ENCODE assay signal across 28 cellular contexts in genomic region chr5:107766439-107766838, GRCh38.
"Had no signal": no experiment of that assay in that cellular context is flagged by ENCODE, and none has a peak within 500 bp of the region (broad histone marks: within the 10 kb centered on the region; RNA-seq: fewer than 3 reads in every experiment).

No MANE protein-coding gene starts in this region.

- H3K4me1 ChIP-seq: esophagus muscularis mucosa, foreskin keratinocyte, gastroesophageal sphincter, heart left ventricle, left lung, pancreas, right lobe of liver, vagina had no signal

- DNase-seq: dorsolateral prefrontal cortex; effector CD4-positive, alpha-beta T cell; foreskin keratinocyte; heart left ventricle; hypothalamus; immature natural killer cell; islet precursor cell; kidney glomerular epithelial cell; left lung; mesenchymal stem cell; midbrain; naive thymus-derived CD8-positive, alpha-beta T cell; nephron progenitor cell; pancreas; right lobe of liver; stimulated activated CD4-positive, alpha-beta T cell treated with anti-CD3 and anti-CD28 coated beads, Interleukin-12 subunit alpha, Interleukin-12 subunit beta, amount 100 ng/mL, for 4 hours; stimulated activated CD4-positive, alpha-beta T cell treated with anti-CD3 and anti-CD28 coated beads, Interleukin-1b, Interleukin-23, amount 100 ng/mL, for 48 hours; stimulated activated CD4-positive, alpha-beta T cell treated with anti-CD3 and anti-CD28 coated beads, Interleukin-4, amount 100 ng/mL, for 1 hour; stimulated activated naive CD4-positive, alpha-beta T cell treated with Interleukin-2 at 50 U/mL for 16 hours; stomach; thyroid gland; trophoblast cell had no signal

- H3K4me3 ChIP-seq: dorsolateral prefrontal cortex, esophagus muscularis mucosa, gastroesophageal sphincter, heart left ventricle, left lung, pancreas, right lobe of liver, smooth muscle cell, stomach, thyroid gland, vagina had no signal

- H3K9me3 ChIP-seq: esophagus muscularis mucosa, gastroesophageal sphincter, heart left ventricle, left lung, neutrophil, pancreas, right lobe of liver, stomach, thyroid gland, vagina had no signal

- ATAC-seq: foreskin keratinocyte; gastroesophageal sphincter; heart left ventricle; left lung; naive thymus-derived CD8-positive, alpha-beta T cell; pancreas; stimulated activated effector memory CD8-positive, alpha-beta T cell treated with anti-CD3 and anti-CD28 coated beads, Interleukin-12 subunit alpha, Interleukin-12 subunit beta, amount 100 ng/mL, for 72 hours had no signal

- H3K36me3 ChIP-seq: esophagus muscularis mucosa, gastroesophageal sphincter, heart left ventricle, left lung, neutrophil, pancreas, right lobe of liver, stomach, thyroid gland, vagina had no signal
